Comparison of ENCODE assay signal across 8 cellular contexts in the genomic region with DNA sequence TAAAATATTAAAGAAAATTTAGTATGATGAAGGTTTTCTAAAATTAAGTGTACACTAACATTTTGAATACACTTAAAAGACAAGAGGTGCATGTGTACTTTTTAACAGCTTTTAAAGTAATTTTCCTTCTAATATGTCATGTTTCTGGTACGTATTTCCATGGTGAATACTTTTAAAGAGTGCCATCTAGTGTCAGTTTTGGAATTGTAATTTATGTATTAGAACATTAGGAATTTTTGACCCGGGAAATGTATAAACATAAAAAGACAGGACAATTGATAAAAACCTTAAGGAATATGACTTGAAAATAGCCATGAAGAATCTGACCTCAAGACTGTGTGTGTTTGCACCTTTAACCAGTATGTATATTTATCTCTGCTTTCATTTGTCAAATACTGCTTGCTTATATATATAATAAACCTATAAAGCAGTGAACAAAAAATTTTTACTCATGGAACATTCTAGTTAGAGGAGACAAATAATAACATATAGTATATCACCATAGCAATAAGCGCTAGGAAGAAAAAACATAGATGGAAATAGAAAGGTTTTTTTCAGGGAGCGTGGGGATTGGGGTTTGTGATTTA. TPM values are rescaled to one million over a fixed set of nuclear protein-coding genes. Genes with fewer than 3 reads are reported as not detected.
DNase-seq lines count a peak whose midpoint lies in the region; ATAC-seq and TF ChIP-seq lines count a peak whose summit lies in the region.

No MANE protein-coding gene starts in this region.

- 46% methylated on average over 4 of the region's 4 CpGs for WGBS in right cardiac atrium

- no peak for ATAC-seq in right cardiac atrium
- ATAC-seq in Right ventricle myocardium superior (ENCODE audit: poor library complexity), result no peak
- no peak for ATAC-seq in HG03045 (IDR thresholded peaks at IDR 0.05; ENCODE audit: unreplicated experiment)
- ATAC-seq in GM21526 (IDR thresholded peaks at IDR 0.05; ENCODE audit: low FRiP score, unreplicated experiment), result no peak

- peak; percentile 65 for TF ChIP-seq CTCF in osteocyte (IDR thresholded peaks at IDR 0.05)
- TF ChIP-seq CTCF in GM13976 (IDR thresholded peaks at IDR 0.05; ENCODE audit: borderline replicate concordance, control extremely low read depth, extremely low read depth, insufficient read depth, missing control alignments), result no peak

- H3K9me3 ChIP-seq in right cardiac atrium (ENCODE audit: control insufficient read depth, low read length), result no peaks in the 10 kb centered on the region
- H3K9me3 ChIP-seq in endocrine pancreas (ENCODE audit: control insufficient read depth, low read length), result no peaks in the 10 kb centered on the region

- no peaks in the 10 kb centered on the region for H3K9me3 Mint-ChIP-seq in osteocyte (ENCODE audit: unreplicated experiment)

- in situ Hi-C loops in GM13976 (cut with MboI; ENCODE audit: low sequenced_read_pairs, unreplicated experiment), result no loop called here

- no peaks in the 10 kb centered on the region for H3K36me3 Mint-ChIP-seq in osteocyte (ENCODE audit: unreplicated experiment)

- H3K4me3 ChIP-seq in right cardiac atrium (ENCODE audit: low read length), result peak overlapping the region; percentile 15
- peak overlapping the region; percentile 61 for H3K4me3 ChIP-seq in endocrine pancreas (ENCODE audit: control insufficient read depth, insufficient read depth, low read length)

- H3K4me1 ChIP-seq in right cardiac atrium (ENCODE audit: control insufficient read depth, insufficient read depth, low read length) (no peaks in the 10 kb centered on the region), endocrine pancreas (ENCODE audit: control insufficient read depth, insufficient read depth, low read length) (peaks cover 11% of the 10 kb centered on the region)

- H3K4me3 Mint-ChIP-seq in osteocyte (ENCODE audit: unreplicated experiment), result no peak overlapping the region

- no peak for DNase-seq in right cardiac atrium
- no peak for DNase-seq in Right ventricle myocardium superior
- DNase-seq in NCI-H69 (lab: John Stamatoyannopoulos, UW), result peak; percentile 59
- DNase-seq in osteocyte (ENCODE audit: extremely low spot score, unreplicated experiment), result no peak
- DNase-seq in GM13976 (ENCODE audit: low spot score), result no peak

- H3K9ac ChIP-seq in endocrine pancreas (ENCODE audit: control insufficient read depth, insufficient read depth, low read length), result no peak overlapping the region

- no peaks in the 10 kb centered on the region for H3K36me3 ChIP-seq in endocrine pancreas (ENCODE audit: control insufficient read depth, insufficient read depth, low read length)

- intact Hi-C loops in right cardiac atrium (cut with DNase I) (loop anchor here in 1 of 4 donors (10.0 kb wide), 1 partner anchor 571 kb away; a partner anchor contains a TSS), Right ventricle myocardium superior (cut with DNase I) (loop anchor here (10.0 kb wide), 1 partner anchor 571 kb away; a partner anchor contains a TSS)

- no peaks in the 10 kb centered on the region for H3K27me3 Mint-ChIP-seq in osteocyte (ENCODE audit: unreplicated experiment)

- H3K27me3 ChIP-seq in right cardiac atrium (ENCODE audit: control insufficient read depth, insufficient read depth) (no peaks in the 10 kb centered on the region), endocrine pancreas (ENCODE audit: control insufficient read depth, insufficient read depth, low read length) (no peaks in the 10 kb centered on the region)

- no peak overlapping the region for H3K27ac ChIP-seq in right cardiac atrium (ENCODE audit: low read length)

- no peak overlapping the region for H3K27ac Mint-ChIP-seq in osteocyte (ENCODE audit: unreplicated experiment)

- H3K4me1 Mint-ChIP-seq in osteocyte (ENCODE audit: unreplicated experiment), result peaks cover 4% of the 10 kb centered on the region

RNA-seq across cellular contexts. Expression of a gene that starts 7.2 kb away (rescaled TPM):
- total RNA-seq in right cardiac atrium (1 to 10 TPM; 3.8 to 6.3 (median 6.2) TPM), Right ventricle myocardium superior (3.4 TPM), osteocyte (8.1 and 8.5 TPM in 2 replicates)
- polyA plus RNA-seq in right cardiac atrium, result 2.1 TPM

RNA-seq across cellular contexts. Expression of a gene that starts 7.3 kb away (rescaled TPM):
- total RNA-seq in right cardiac atrium (10 to 100 TPM; 19.0 to 23.1 (median 21.5) TPM), Right ventricle myocardium superior (21.0 TPM), osteocyte (15.4 and 17.4 TPM in 2 replicates)
- 18.4 TPM for polyA plus RNA-seq in right cardiac atrium
